20 cellular contexts compared by ENCODE assay signal in genomic region chr3:35724106-35724505, GRCh38.
"Had no signal": no experiment of that assay in that cellular context is flagged by ENCODE, and none has a peak within 500 bp of the region (broad histone marks: within the 10 kb centered on the region; RNA-seq: fewer than 3 reads in every experiment).

No MANE protein-coding gene starts in this region.

- ATAC-seq: body of pancreas; foreskin keratinocyte; left lobe of liver; naive thymus-derived CD8-positive, alpha-beta T cell; stimulated activated memory B cell treated with anti-CD40 and anti-IgM and Interleukin-4, amounts not matched to agents 10 μg/mL and 1 μg/mL and 100 μg/mL, for 72 hours; T-helper 17 cell had no signal

- H3K4me1 ChIP-seq: body of pancreas, foreskin keratinocyte, transverse colon had no signal

- H3K27me3 ChIP-seq: body of pancreas, foreskin keratinocyte, transverse colon had no signal

- H3K36me3 Mint-ChIP-seq: activated naive CD4-positive, alpha-beta T cell treated with anti-CD3 and anti-CD28 coated beads, Interleukin-2, amount 50 U/mL, for 24 hours; naive thymus-derived CD8-positive, alpha-beta T cell; stimulated activated memory B cell treated with anti-CD40 and anti-IgM and Interleukin-4, amounts not matched to agents 10 μg/mL and 1 μg/mL and 100 μg/mL, for 72 hours had no signal

- H3K36me3 ChIP-seq: cardiac muscle cell, transverse colon had no signal

- H3K4me3 ChIP-seq: body of pancreas, cardiac muscle cell, lung, transverse colon had no signal

- H3K4me3 Mint-ChIP-seq: activated B cell treated with CpG ODN at 0.5 μM for 24 hours; activated CD4-positive, alpha-beta T cell treated with anti-CD3 and anti-CD28 coated beads, Interleukin-2, amount 10 ng/mL, durations not matched to agents 24 days and 14 days; activated naive CD4-positive, alpha-beta T cell treated with anti-CD3 and anti-CD28 coated beads, Interleukin-2, amount 50 U/mL, for 24 hours; naive thymus-derived CD8-positive, alpha-beta T cell; stimulated activated memory B cell treated with anti-CD40 and anti-IgM and Interleukin-4, amounts not matched to agents 10 μg/mL and 1 μg/mL and 100 μg/mL, for 72 hours; T-helper 17 cell had no signal

- H3K4me1 Mint-ChIP-seq: activated B cell treated with CpG ODN at 0.5 μM for 24 hours; activated CD4-positive, alpha-beta T cell treated with anti-CD3 and anti-CD28 coated beads, Interleukin-2, amount 10 ng/mL, durations not matched to agents 24 days and 14 days; activated naive CD4-positive, alpha-beta T cell treated with anti-CD3 and anti-CD28 coated beads, Interleukin-2, amount 50 U/mL, for 24 hours; naive thymus-derived CD8-positive, alpha-beta T cell; stimulated activated memory B cell treated with anti-CD40 and anti-IgM and Interleukin-4, amounts not matched to agents 10 μg/mL and 1 μg/mL and 100 μg/mL, for 72 hours; T-helper 17 cell had no signal

- H3K9me3 Mint-ChIP-seq: activated B cell treated with CpG ODN at 0.5 μM for 24 hours; activated CD4-positive, alpha-beta T cell treated with anti-CD3 and anti-CD28 coated beads, Interleukin-2, amount 10 ng/mL, durations not matched to agents 24 days and 14 days; activated naive CD4-positive, alpha-beta T cell treated with anti-CD3 and anti-CD28 coated beads, Interleukin-2, amount 50 U/mL, for 24 hours; naive thymus-derived CD8-positive, alpha-beta T cell; stimulated activated memory B cell treated with anti-CD40 and anti-IgM and Interleukin-4, amounts not matched to agents 10 μg/mL and 1 μg/mL and 100 μg/mL, for 72 hours had no signal

- DNase-seq: activated B cell treated with CpG ODN at 0.5 μM for 24 hours; activated CD4-positive, alpha-beta T cell treated with anti-CD3 and anti-CD28 coated beads, Interleukin-2, amount 10 ng/mL, durations not matched to agents 24 days and 14 days; activated gamma-delta T cell treated with Interleukin-2 at 50 U/mL for 16 hours; activated T-cell treated with anti-CD3 and anti-CD28 coated beads, Interleukin-2, amount 50 U/mL, for 1 hour; anterior cingulate cortex; body of pancreas; cortex of kidney; erythroblast; foreskin keratinocyte; kidney; naive thymus-derived CD8-positive, alpha-beta T cell; stimulated activated CD4-positive, alpha-beta T cell treated with anti-CD3 and anti-CD28 coated beads, Interleukin-12 subunit alpha, Interleukin-12 subunit beta, amount 100 ng/mL, for 4 hours; T-helper 17 cell; transverse colon had no signal

- H3K27me3 Mint-ChIP-seq: activated B cell treated with CpG ODN at 0.5 μM for 24 hours; activated CD4-positive, alpha-beta T cell treated with anti-CD3 and anti-CD28 coated beads, Interleukin-2, amount 10 ng/mL, durations not matched to agents 24 days and 14 days; activated naive CD4-positive, alpha-beta T cell treated with anti-CD3 and anti-CD28 coated beads, Interleukin-2, amount 50 U/mL, for 24 hours; naive thymus-derived CD8-positive, alpha-beta T cell; stimulated activated memory B cell treated with anti-CD40 and anti-IgM and Interleukin-4, amounts not matched to agents 10 μg/mL and 1 μg/mL and 100 μg/mL, for 72 hours; T-helper 17 cell had no signal

- H3K27ac ChIP-seq: body of pancreas, cardiac muscle cell, foreskin keratinocyte, transverse colon had no signal

- H3K27ac Mint-ChIP-seq: activated B cell treated with CpG ODN at 0.5 μM for 24 hours; activated CD4-positive, alpha-beta T cell treated with anti-CD3 and anti-CD28 coated beads, Interleukin-2, amount 10 ng/mL, durations not matched to agents 24 days and 14 days; activated naive CD4-positive, alpha-beta T cell treated with anti-CD3 and anti-CD28 coated beads, Interleukin-2, amount 50 U/mL, for 24 hours; naive thymus-derived CD8-positive, alpha-beta T cell; progenitor cell of endocrine pancreas; stimulated activated memory B cell treated with anti-CD40 and anti-IgM and Interleukin-4, amounts not matched to agents 10 μg/mL and 1 μg/mL and 100 μg/mL, for 72 hours; T-helper 17 cell had no signal

- H3K9me3 ChIP-seq: body of pancreas, transverse colon had no signal
